ENCODE assay signal across 18 cellular contexts in genomic region chr21:45382698-45383000, GRCh38.
"Had no signal": no experiment of that assay in that cellular context is flagged by ENCODE, and none has a peak within 500 bp of the region (broad histone marks: within the 10 kb centered on the region; RNA-seq: fewer than 3 reads in every experiment).

No MANE protein-coding gene starts in this region.

- H3K36me3 Mint-ChIP-seq: activated naive CD4-positive, alpha-beta T cell treated with anti-CD3 and anti-CD28 coated beads, Interleukin-2, amount 50 U/mL, for 24 hours; naive B cell; T-cell had no signal

- H3K4me2 ChIP-seq: SK-N-SH, smooth muscle cell had no signal

- H3K9ac ChIP-seq: SK-N-SH had no signal

- H3K27ac ChIP-seq: adrenal gland, cardiac muscle cell, stomach, testis, upper lobe of left lung had no signal

- H3K27me3 ChIP-seq: adrenal gland, cardiac muscle cell, testis, upper lobe of left lung had no signal

- H3K27ac Mint-ChIP-seq: activated naive CD4-positive, alpha-beta T cell treated with anti-CD3 and anti-CD28 coated beads, Interleukin-2, amount 50 U/mL, for 24 hours; activated T-helper 17 cell treated with anti-CD3 and anti-CD28 coated beads, Interleukin-2, amount 50 U/mL, for 72 hours; naive B cell had no signal

- DNase-seq: activated CD4-positive, alpha-beta T cell treated with anti-CD3 and anti-CD28 coated beads for 1 hour; activated CD4-positive, alpha-beta T cell treated with anti-CD3 and anti-CD28 coated beads, Interleukin-2, amount 50 U/mL, for 4 hours; hypothalamus; naive B cell; SK-N-SH; stomach; T-cell; T-helper 9 cell; testis had no signal

- H3K9me3 ChIP-seq: adrenal gland, SK-N-SH, testis, upper lobe of left lung had no signal

- H3K9me3 Mint-ChIP-seq: activated naive CD4-positive, alpha-beta T cell treated with anti-CD3 and anti-CD28 coated beads, Interleukin-2, amount 50 U/mL, for 24 hours; activated T-helper 17 cell treated with anti-CD3 and anti-CD28 coated beads, Interleukin-2, amount 50 U/mL, for 72 hours; T-cell had no signal

- ATAC-seq: activated T-helper 17 cell treated with anti-CD3 and anti-CD28 coated beads, Interleukin-2, amount 50 U/mL, for 72 hours; esophagus mucosa; T-cell had no signal

- FAIRE-seq: colon had no signal

- H3K4me3 Mint-ChIP-seq: activated naive CD4-positive, alpha-beta T cell treated with anti-CD3 and anti-CD28 coated beads, Interleukin-2, amount 50 U/mL, for 24 hours; activated T-helper 17 cell treated with anti-CD3 and anti-CD28 coated beads, Interleukin-2, amount 50 U/mL, for 72 hours; naive B cell; T-cell had no signal

- H3K4me1 Mint-ChIP-seq: activated naive CD4-positive, alpha-beta T cell treated with anti-CD3 and anti-CD28 coated beads, Interleukin-2, amount 50 U/mL, for 24 hours; naive B cell; T-cell had no signal

- H3K36me3 ChIP-seq: adrenal gland, cardiac muscle cell, stomach, upper lobe of left lung had no signal

- H3K4me3 ChIP-seq: adrenal gland, cardiac muscle cell, lung, smooth muscle cell, stomach, testis, upper lobe of left lung had no signal
